In the genomic region with DNA sequence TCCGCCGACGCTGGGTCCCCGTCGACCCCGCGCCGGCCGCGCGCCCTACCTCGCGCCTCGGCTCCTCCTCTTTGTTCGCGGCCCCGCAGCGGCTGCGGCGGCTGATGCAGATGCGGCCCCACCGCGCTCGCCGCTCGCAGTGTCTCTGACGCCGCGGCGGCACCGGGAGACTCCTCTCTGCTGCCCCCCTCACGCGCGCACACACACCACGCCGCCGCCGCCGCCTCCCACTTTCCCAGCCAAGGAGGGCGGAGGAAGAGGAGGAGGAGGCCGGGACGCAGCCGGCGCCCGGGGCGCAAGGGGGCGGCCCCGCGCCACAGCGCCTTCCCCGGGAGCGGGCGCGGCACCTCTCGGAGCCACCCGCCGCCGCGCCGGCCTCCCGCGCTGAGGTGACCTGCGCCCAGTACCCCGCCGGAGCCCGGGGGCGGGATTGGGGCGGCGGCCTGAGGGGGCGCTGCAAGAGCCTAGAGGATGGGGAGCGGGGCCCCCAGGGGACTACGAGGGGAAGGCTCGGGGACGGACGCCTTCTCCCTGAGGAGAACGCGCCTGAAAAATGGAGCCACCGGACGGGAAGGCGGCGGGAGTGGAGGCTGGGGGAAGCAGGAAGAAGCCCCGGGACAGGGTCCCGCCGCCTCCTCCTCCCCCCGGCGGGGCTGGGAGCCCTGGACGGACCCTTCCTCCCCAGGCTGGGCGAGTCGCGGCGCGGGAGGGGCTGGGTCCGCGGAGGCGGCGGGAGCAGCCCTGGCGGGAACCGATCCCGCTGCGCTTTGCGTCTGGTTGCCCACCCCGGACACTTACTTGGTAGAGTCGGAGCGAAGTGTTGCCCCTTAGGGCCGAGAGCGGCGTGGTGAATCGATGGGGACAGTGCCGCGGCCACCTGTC, we compare ENCODE assay signal across 1 cellular context.
A peak's percentile ranks its signal among the peaks of the same experiment; 100 is the strongest.
TF ChIP-seq lines count a peak whose summit lies in the region.

A gene (minus strand): TSS at position 147 of the 882 bp plus-strand sequence. CDS start 1,744 bp downstream, outside the sequence.

TF ChIP-seq in HCT116, 20 proteins besides CTCF, POLR2A, EP300 and RAD21 (continued from another document):
- peak; percentile 73 for TF ChIP-seq YY1 (IDR thresholded peaks at IDR 0.05; ENCODE audit: extremely low read depth, insufficient replicate concordance, low read depth, low read length)
- TF ChIP-seq, protein P1, sequence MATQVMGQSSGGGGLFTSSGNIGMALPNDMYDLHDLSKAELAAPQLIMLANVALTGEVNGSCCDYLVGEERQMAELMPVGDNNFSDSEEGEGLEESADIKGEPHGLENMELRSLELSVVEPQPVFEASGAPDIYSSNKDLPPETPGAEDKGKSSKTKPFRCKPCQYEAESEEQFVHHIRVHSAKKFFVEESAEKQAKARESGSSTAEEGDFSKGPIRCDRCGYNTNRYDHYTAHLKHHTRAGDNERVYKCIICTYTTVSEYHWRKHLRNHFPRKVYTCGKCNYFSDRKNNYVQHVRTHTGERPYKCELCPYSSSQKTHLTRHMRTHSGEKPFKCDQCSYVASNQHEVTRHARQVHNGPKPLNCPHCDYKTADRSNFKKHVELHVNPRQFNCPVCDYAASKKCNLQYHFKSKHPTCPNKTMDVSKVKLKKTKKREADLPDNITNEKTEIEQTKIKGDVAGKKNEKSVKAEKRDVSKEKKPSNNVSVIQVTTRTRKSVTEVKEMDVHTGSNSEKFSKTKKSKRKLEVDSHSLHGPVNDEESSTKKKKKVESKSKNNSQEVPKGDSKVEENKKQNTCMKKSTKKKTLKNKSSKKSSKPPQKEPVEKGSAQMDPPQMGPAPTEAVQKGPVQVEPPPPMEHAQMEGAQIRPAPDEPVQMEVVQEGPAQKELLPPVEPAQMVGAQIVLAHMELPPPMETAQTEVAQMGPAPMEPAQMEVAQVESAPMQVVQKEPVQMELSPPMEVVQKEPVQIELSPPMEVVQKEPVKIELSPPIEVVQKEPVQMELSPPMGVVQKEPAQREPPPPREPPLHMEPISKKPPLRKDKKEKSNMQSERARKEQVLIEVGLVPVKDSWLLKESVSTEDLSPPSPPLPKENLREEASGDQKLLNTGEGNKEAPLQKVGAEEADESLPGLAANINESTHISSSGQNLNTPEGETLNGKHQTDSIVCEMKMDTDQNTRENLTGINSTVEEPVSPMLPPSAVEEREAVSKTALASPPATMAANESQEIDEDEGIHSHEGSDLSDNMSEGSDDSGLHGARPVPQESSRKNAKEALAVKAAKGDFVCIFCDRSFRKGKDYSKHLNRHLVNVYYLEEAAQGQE (IDR thresholded peaks at IDR 0.05; ENCODE audit: low read depth): no peak
- TF ChIP-seq CBX3 (IDR thresholded peaks at IDR 0.05; ENCODE audit: low read depth): no peak
- no peak for TF ChIP-seq SRF (IDR thresholded peaks at IDR 0.05; ENCODE audit: low read depth)
- TF ChIP-seq JUND (IDR thresholded peaks at IDR 0.05): no peak
- peak; percentile 61 for TF ChIP-seq EGR1 (IDR thresholded peaks at IDR 0.05; ENCODE audit: low read depth)
